Comparison of ENCODE assay signal across 26 cellular contexts in the genomic region with DNA sequence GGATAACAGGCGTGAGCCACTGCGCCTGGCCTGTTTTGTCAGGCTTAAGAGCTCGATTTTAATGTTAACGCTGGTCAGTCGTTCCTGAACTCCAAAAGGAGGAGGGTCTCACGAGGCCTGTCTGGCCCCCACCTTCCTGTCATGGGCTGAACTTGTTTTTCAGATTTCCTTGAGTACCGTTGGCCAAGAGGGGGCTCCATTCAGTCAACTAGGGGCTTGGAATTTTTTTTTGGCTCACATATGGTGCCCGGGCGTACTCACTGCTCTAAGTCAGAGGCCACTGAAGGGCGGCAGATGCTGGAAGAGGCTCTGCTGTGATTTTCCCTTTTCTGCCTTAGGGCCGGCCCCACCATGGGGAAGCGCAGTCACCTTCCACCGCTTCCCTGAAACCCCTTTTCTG. TPM values are rescaled to one million over a fixed set of nuclear protein-coding genes. Genes with fewer than 3 reads are reported as not detected.
DNase-seq lines count a peak whose midpoint lies in the region; ATAC-seq, FAIRE-seq and TF ChIP-seq lines count a peak whose summit lies in the region.
"Had no signal": no experiment of that assay in that cellular context is flagged by ENCODE, and none has a peak within 500 bp of the region (broad histone marks: within the 10 kb centered on the region; RNA-seq: fewer than 3 reads in every experiment).

No MANE protein-coding gene starts in this region.

- peaks cover 90% of the 10 kb centered on the region for H3K4me1 ChIP-seq in A549
- H3K4me1 ChIP-seq in H9 (ENCODE audit: insufficient read depth, low read length) = no peaks in the 10 kb centered on the region; the same call in 1 of the 2 replicates
- peaks cover 55% of the 10 kb centered on the region for H3K4me1 ChIP-seq in astrocyte (ENCODE audit: insufficient read depth, low read length)
- no peaks in the 10 kb centered on the region for H3K4me1 ChIP-seq in mesendoderm (ENCODE audit: control insufficient read depth, low read depth, low read length)

- no peaks in the 10 kb centered on the region for H3K36me3 ChIP-seq in astrocyte (ENCODE audit: insufficient read depth, low read length)
- no peaks in the 10 kb centered on the region for H3K36me3 ChIP-seq in mesendoderm (ENCODE audit: control insufficient read depth, insufficient read depth, low read length)

- no peak overlapping the region for H3K4me2 ChIP-seq in A549
- no peak overlapping the region for H3K4me2 ChIP-seq in H9 (ENCODE audit: insufficient read depth, insufficient read length, low read length)
- no peak overlapping the region for H3K4me2 ChIP-seq in astrocyte (ENCODE audit: low read length)
- no peak overlapping the region for H3K4me2 ChIP-seq in mesendoderm (ENCODE audit: low read length)

- no peaks in the 10 kb centered on the region for H4K20me1 ChIP-seq in H9 (ENCODE audit: control insufficient read depth, insufficient read depth, insufficient read length)
- peaks cover 3% of the 10 kb centered on the region for H4K20me1 ChIP-seq in astrocyte (ENCODE audit: insufficient read depth, low read length)

- CTCF ChIA-PET in A549 (lab: Yijun Ruan, JAX) = interaction anchor here (0.9 to 8.9 kb wide), 4 partner anchors 11 to 54 kb away, joined by 3 to 401 read pairs (median 37); a partner anchor contains a TSS

- H3K9ac ChIP-seq in H9 (ENCODE audit: extremely low read depth, insufficient read length, low read length) = no peak overlapping the region
- no peak overlapping the region for H3K9ac ChIP-seq in astrocyte (ENCODE audit: low read length)
- no peak overlapping the region for H3K9ac ChIP-seq in mesendoderm (ENCODE audit: low read length)

- no peaks in the 10 kb centered on the region for H3K79me1 ChIP-seq in H9 (ENCODE audit: insufficient read depth, low read depth, low read length, poor library complexity, severe bottlenecking)
- no peaks in the 10 kb centered on the region for H3K79me1 ChIP-seq in mesendoderm (ENCODE audit: low read length)

- no peaks in the 10 kb centered on the region for H3K79me2 ChIP-seq in H9 (ENCODE audit: insufficient read depth, low read length)
- H3K79me2 ChIP-seq in astrocyte (ENCODE audit: insufficient read depth, low read length) = no peaks in the 10 kb centered on the region
- no peaks in the 10 kb centered on the region for H3K79me2 ChIP-seq in mesendoderm (ENCODE audit: control insufficient read depth, insufficient read depth, low read length)

- TF ChIP-seq RAD21 in A549 (conservative IDR thresholded peaks at IDR 0.05 in 1 of 2, IDR thresholded peaks at IDR 0.05 in 1 of 2) = no peak

- TF ChIP-seq CTCF in A549 (IDR thresholded peaks at IDR 0.05) (no peak), H9 (conservative IDR thresholded peaks at IDR 0.05) (peak; percentile 34; the same call in 1 of the 3 replicates), astrocyte (IDR thresholded peaks at IDR 0.05; ENCODE audit: insufficient read depth, low read depth, low read length) (no peak), omental fat pad (IDR thresholded peaks at IDR 0.05) (no peak)

- no peak overlapping the region for H2BK5ac ChIP-seq in H9 (ENCODE audit: insufficient read length, low read length)
- no peak overlapping the region for H2BK5ac ChIP-seq in mesendoderm (ENCODE audit: low read length)

- H3K27ac Mint-ChIP-seq in H9 (peak overlapping the region in 1 of 3 experiments; percentile 55; a peak in 1 of 7 replicates), astrocyte (ENCODE audit: unreplicated experiment) (peak overlapping the region; percentile 72)
- H3K27ac Mint-ChIP-seq: CD8-positive, alpha-beta T cell; IgD-negative memory B cell had no signal

- TF ChIP-seq POLR2A in A549 (IDR thresholded peaks at IDR 0.05; ENCODE audit: low read length) (no peak), erythroblast (IDR thresholded peaks at IDR 0.05; ENCODE audit: low read length) (no peak)

- H3K9me3 Mint-ChIP-seq in H9 = no peaks in the 10 kb centered on the region; a peak in 1 of 5 replicates
- H3K9me3 Mint-ChIP-seq in astrocyte (ENCODE audit: unreplicated experiment) = no peaks in the 10 kb centered on the region
- H3K9me3 Mint-ChIP-seq: CD8-positive, alpha-beta T cell; IgD-negative memory B cell had no signal

- H2BK15ac ChIP-seq in H9 (ENCODE audit: low read depth, low read length) = no peak overlapping the region
- H2BK15ac ChIP-seq in mesendoderm (replicated peaks; ENCODE audit: low read depth) = no peak overlapping the region

- H3K4me1 Mint-ChIP-seq in H9 = peaks cover 29 to 68% of the 10 kb centered on the region in 2 experiments
- peaks cover 55% of the 10 kb centered on the region for H3K4me1 Mint-ChIP-seq in astrocyte (ENCODE audit: low read depth, unreplicated experiment)

- H2AK5ac ChIP-seq in H9 (ENCODE audit: insufficient read length, low read length) (no peak overlapping the region), mesendoderm (ENCODE audit: low read length) (no peak overlapping the region)

- H3K27me3 Mint-ChIP-seq in H9 (ENCODE audit: low read depth) = peaks cover 18% of the 10 kb centered on the region
- no peaks in the 10 kb centered on the region for H3K27me3 Mint-ChIP-seq in astrocyte (ENCODE audit: low read depth, unreplicated experiment)

- no peak overlapping the region for H3T11ph ChIP-seq in H9 (ENCODE audit: low read length)

- no peak overlapping the region for H3K23ac ChIP-seq in H9 (ENCODE audit: insufficient read length, low read depth, low read length)
- no peak overlapping the region for H3K23ac ChIP-seq in mesendoderm (ENCODE audit: low read length)

- H3K27me3 ChIP-seq in H9 (ENCODE audit: insufficient read depth, low read length) (no peaks in the 10 kb centered on the region), astrocyte (ENCODE audit: insufficient read depth, low read length) (no peaks in the 10 kb centered on the region), mesendoderm (ENCODE audit: insufficient read depth, low read length, poor library complexity) (no peaks in the 10 kb centered on the region)

- H3K4me3 Mint-ChIP-seq in H9 (peak overlapping the region in 1 of 2 experiments; percentile 38; a peak in 1 of 5 replicates), astrocyte (ENCODE audit: unreplicated experiment) (no peak overlapping the region)
- H3K4me3 Mint-ChIP-seq: CD8-positive, alpha-beta T cell had no signal

- H3K4ac ChIP-seq in H9 (ENCODE audit: low read depth, low read length) (no peak overlapping the region), mesendoderm (ENCODE audit: low read depth, low read length) (no peak overlapping the region)

- no peak for TF ChIP-seq EP300 in A549 (IDR thresholded peaks at IDR 0.05)

- H3K27ac ChIP-seq in A549 (peak overlapping the region; percentile 96 to 99), H9 (ENCODE audit: insufficient read length, low read depth, low read length) (no peak overlapping the region), astrocyte (ENCODE audit: low read depth, low read length) (no peak overlapping the region), mesendoderm (ENCODE audit: low read depth, low read length) (no peak overlapping the region)
- H3K27ac ChIP-seq: SK-N-MC had no signal

- no peak overlapping the region; the same call in 1 of the 2 replicates for H3K14ac ChIP-seq in H9 (ENCODE audit: insufficient read depth, low read length)

- DNase-seq in A549 (ENCODE audit: low read depth in 1 of 2, low spot score in 1 of 2) (no peak), H9 (no peak), astrocyte (ENCODE audit: low read depth) (no peak), mesendoderm (peak; percentile 55), erythroblast (lab: John Stamatoyannopoulos, UW) (no peak), omental fat pad (ENCODE audit: low spot score) (no peak)
- DNase-seq: Calu3; CD8-positive, alpha-beta T cell; Karpas-422; NCI-H1417 treated with DMSO at 0.1 percent for 48 hours; NCI-H2029 treated with DMSO at 0.1 percent for 48 hours; NCI-H446 treated with DMSO at 0.1 percent for 48 hours; NCI-H69; OCI-M1; SHP77 had no signal

- no peak overlapping the region for H3K56ac ChIP-seq in H9 (ENCODE audit: insufficient read length, low read depth, low read length)
- H3K56ac ChIP-seq in mesendoderm (ENCODE audit: low read length) = peak overlapping the region; percentile 37

- H3K36me3 Mint-ChIP-seq in H9 (ENCODE audit: insufficient read depth in 1 of 3, low read depth in 3 of 3) = no peaks in the 10 kb centered on the region
- no peaks in the 10 kb centered on the region for H3K36me3 Mint-ChIP-seq in astrocyte (ENCODE audit: low read depth, unreplicated experiment)
- H3K36me3 Mint-ChIP-seq: CD8-positive, alpha-beta T cell; IgD-negative memory B cell had no signal

- H3K23me2 ChIP-seq in H9 (ENCODE audit: insufficient read length, low read depth, low read length, poor library complexity, severe bottlenecking) = no peaks in the 10 kb centered on the region

- H4K5ac ChIP-seq in H9 (ENCODE audit: insufficient read length, low read depth, low read length) = no peak overlapping the region
- H4K5ac ChIP-seq in mesendoderm (ENCODE audit: low read length) = no peak overlapping the region

- POLR2A ChIA-PET in A549 (lab: Yijun Ruan, JAX) = no interaction called here

- H2BK120ac ChIP-seq in H9 (ENCODE audit: low read depth, low read length, poor library complexity, severe bottlenecking) = no peak overlapping the region
- no peak overlapping the region for H2BK120ac ChIP-seq in mesendoderm (ENCODE audit: low read depth, low read length)

- H2AFZ ChIP-seq in H9 (ENCODE audit: low read length) (no peak overlapping the region), astrocyte (ENCODE audit: low read depth, low read length) (no peak overlapping the region)

- H3K4me3 ChIP-seq in A549 = no peak overlapping the region
- H3K4me3 ChIP-seq in astrocyte (ENCODE audit: insufficient read depth, low read depth, low read length) = no peak overlapping the region
- H3K4me3 ChIP-seq in mesendoderm (ENCODE audit: low read length) = no peak overlapping the region
- H3K4me3 ChIP-seq: SK-N-MC had no signal

- ATAC-seq in A549 (no peak), GM21619 (IDR thresholded peaks at IDR 0.05; ENCODE audit: unreplicated experiment) (no peak), omental fat pad (ENCODE audit: low FRiP score) (no peak)
- ATAC-seq: CD8-positive, alpha-beta T cell had no signal

- H2BK20ac ChIP-seq in H9 (ENCODE audit: low read depth, low read length, poor library complexity, severe bottlenecking) = no peak overlapping the region

- no peak for FAIRE-seq in A549 (lab: Jason Lieb, UNC)
- no peak for FAIRE-seq in astrocyte (lab: Jason Lieb, UNC)
- FAIRE-seq: A204.1, GM12892, GM18507 had no signal

- no peak overlapping the region for H2BK12ac ChIP-seq in H9 (ENCODE audit: insufficient read length, low read depth, low read length)

- H3K18ac ChIP-seq in H9 (ENCODE audit: insufficient read length, low read depth, low read length) (no peak overlapping the region), mesendoderm (ENCODE audit: low read length) (no peak overlapping the region)

- H3K9me3 ChIP-seq in A549 (no peaks in the 10 kb centered on the region), H9 (ENCODE audit: control insufficient read depth, low read depth, low read length) (no peaks in the 10 kb centered on the region), astrocyte (ENCODE audit: insufficient read depth, low read depth, low read length) (no peaks in the 10 kb centered on the region)

- 87% methylated on average over 13 of the region's 13 CpGs for WGBS in A549 (ENCODE audit: missing lambda C conversion rate)
- no CpG with 5 or more reads among the region's 13 CpGs for WGBS in H9 (ENCODE audit: extremely low coverage, insufficient read length, low lambda C conversion rate)
- WGBS in mesendoderm (ENCODE audit: extremely low coverage, insufficient coverage, low lambda C conversion rate) = no CpG with 5 or more reads among the region's 13 CpGs

- no peak overlapping the region for H4K8ac ChIP-seq in H9 (replicated peaks; ENCODE audit: insufficient read length, low read depth, low read length)
- H4K8ac ChIP-seq in mesendoderm (ENCODE audit: low read depth, low read length) = no peak overlapping the region

- H4K91ac ChIP-seq in H9 (ENCODE audit: insufficient read length, low read depth, low read length) = no peak overlapping the region

RNA-seq across cellular contexts. Expression of a gene that starts 6.9 kb away (rescaled TPM):
- 0.63 and 0.81 TPM in 2 replicates for polyA plus RNA-seq in A549 (2011; rRNA removed)
- 0.70 and 1.2 TPM in 2 replicates for polyA plus RNA-seq in A549 (2012; cell fraction: cytosol; rRNA removed)
- 16.7 and 18.5 TPM in 2 replicates for polyA plus RNA-seq in A549 (2012; cell fraction: nucleus; rRNA removed)
- 3.2 to 4.9 TPM (median 4.9 TPM) in 3 replicates for polyA plus RNA-seq in A549 (2017; fragmentation: RNase III; extraction: RNeasy Plus Mini Kit Qiagen cat#74134 plus additional on column Dnase treatment)
- polyA minus RNA-seq in A549 (2011; rRNA and poly(A)+ RNA removed) = 0.33 and 0.63 TPM in 2 replicates
- total RNA-seq in H9 (2021) = 0.31 TPM in 1 of 2 replicates, not detected in the other
- 2.9 and 3.3 TPM in 2 replicates for total RNA-seq in astrocyte
- polyA plus RNA-seq in mesendoderm (2013, experiment 1 of 2) = not detected
- polyA plus RNA-seq in mesendoderm (2013, experiment 2 of 2) = not detected
- total RNA-seq in omental fat pad = 1 to 10 TPM in 1 of 4 donors, under 1 TPM in 1, not detected in 2; 0.48 to 3.0 TPM
- total RNA-seq: H7, HT1080, MCF 10A, RPMI7951 had no signal
- polyA plus RNA-seq: BJ, IgD-negative memory B cell had no signal

RNA-seq across cellular contexts. Expression of a gene that starts 12.9 kb away (rescaled TPM):
- 31.4 and 31.8 TPM in 2 replicates for polyA plus RNA-seq in A549 (2011; rRNA removed)
- 20.9 and 23.8 TPM in 2 replicates for polyA plus RNA-seq in A549 (2012; cell fraction: cytosol; rRNA removed)
- 23.7 and 28.7 TPM in 2 replicates for polyA plus RNA-seq in A549 (2012; cell fraction: nucleus; rRNA removed)
- 33.4 to 37.9 TPM (median 37.8 TPM) in 3 replicates for polyA plus RNA-seq in A549 (2017; fragmentation: RNase III; extraction: RNeasy Plus Mini Kit Qiagen cat#74134 plus additional on column Dnase treatment)
- 27.1 and 30.7 TPM in 2 replicates for polyA minus RNA-seq in A549 (2011; rRNA and poly(A)+ RNA removed)
- 85.4 TPM in 2 replicates for total RNA-seq in H9 (2021)
- total RNA-seq in astrocyte = 98.9 and 107 TPM in 2 replicates
- polyA plus RNA-seq in mesendoderm (2013, experiment 1 of 2) = 54.2 TPM
- 53.8 TPM for polyA plus RNA-seq in mesendoderm (2013, experiment 2 of 2)
- total RNA-seq in omental fat pad = 10 to 100 TPM; 21.2 to 49.6 (median 25.8) TPM

RNA-seq across cellular contexts. Expression of a gene that starts 25.5 kb away (rescaled TPM):
- polyA plus RNA-seq in A549 (2011; rRNA removed) = 5.8 and 6.4 TPM in 2 replicates
- polyA plus RNA-seq in A549 (2012; cell fraction: cytosol; rRNA removed) = 3.4 and 5.3 TPM in 2 replicates
- 9.6 and 12.0 TPM in 2 replicates for polyA plus RNA-seq in A549 (2012; cell fraction: nucleus; rRNA removed)
- polyA plus RNA-seq in A549 (2017; fragmentation: RNase III; extraction: RNeasy Plus Mini Kit Qiagen cat#74134 plus additional on column Dnase treatment) = 6.3 to 9.7 TPM (median 8.4 TPM) in 3 replicates
- 4.5 and 6.3 TPM in 2 replicates for polyA minus RNA-seq in A549 (2011; rRNA and poly(A)+ RNA removed)
- 19.1 and 20.9 TPM in 2 replicates for total RNA-seq in H9 (2021)
- 146 and 162 TPM in 2 replicates for total RNA-seq in astrocyte
- polyA plus RNA-seq in mesendoderm (2013, experiment 1 of 2) = 0.41 TPM
- polyA plus RNA-seq in mesendoderm (2013, experiment 2 of 2) = 0.59 TPM
- not detected for total RNA-seq in omental fat pad
- total RNA-seq: Calu3; CD8-positive, alpha-beta T cell; HT1080; MCF 10A; RPMI7951 had no signal
- polyA plus RNA-seq: BJ, IgD-negative memory B cell had no signal

RNA-seq across cellular contexts. Expression of a gene that starts 43.8 kb away (rescaled TPM):
- polyA plus RNA-seq in A549 (2011; rRNA removed) (41.0 and 43.5 TPM in 2 replicates), A549 (2017; fragmentation: RNase III; extraction: RNeasy Plus Mini Kit Qiagen cat#74134 plus additional on column Dnase treatment) (89.4 to 106 TPM (median 102 TPM) in 3 replicates)
- 63.2 and 87.0 TPM in 2 replicates for polyA plus RNA-seq in A549 (2012; cell fraction: cytosol; rRNA removed)
- 528 and 670 TPM in 2 replicates for polyA plus RNA-seq in A549 (2012; cell fraction: nucleus; rRNA removed)
- polyA minus RNA-seq in A549 (2011; rRNA and poly(A)+ RNA removed) = 36.9 and 58.2 TPM in 2 replicates
- total RNA-seq in H9 (2021) (111 and 114 TPM in 2 replicates), astrocyte (220 and 225 TPM in 2 replicates), omental fat pad (10 to 100 TPM; 29.2 to 59.7 (median 41.3) TPM)
- 36.8 TPM for polyA plus RNA-seq in mesendoderm (2013, experiment 1 of 2)
- 36.1 TPM for polyA plus RNA-seq in mesendoderm (2013, experiment 2 of 2)

Comparison
In these comparisons a context has a peak if more than half of its experiments do, and no peak if none do; other contexts are left out.
1. H3K27ac ChIP-seq: peak in A549 (2 of 2); none in H9 (single experiment), astrocyte (single experiment) and mesendoderm (single experiment).
2. RNA of a gene that starts 25.5 kb away (total RNA-seq): 146 to 162 TPM in astrocyte and 19.1 to 20.9 TPM in H9; not detected in omental fat pad; every median in the first group is over 10 times any median in the second.